Comparison of ENCODE assay signal across 34 cellular contexts in genomic region chr11:82976786-82977185, GRCh38.
DNase-seq lines count a peak whose midpoint lies in the region; ATAC-seq and TF ChIP-seq lines count a peak whose summit lies in the region.
"Had no signal": no experiment of that assay in that cellular context is flagged by ENCODE, and none has a peak within 500 bp of the region (broad histone marks: within the 10 kb centered on the region; RNA-seq: fewer than 3 reads in every experiment).

No MANE protein-coding gene starts in this region.

- no peak overlapping the region for H3K23ac ChIP-seq in neuronal stem cell (ENCODE audit: low read depth, low read length, poor library complexity)

- no peak overlapping the region for H2AFZ ChIP-seq in Karpas-422 (ENCODE audit: low read length)
- H2AFZ ChIP-seq in neuronal stem cell (ENCODE audit: low read length), result no peak overlapping the region

- no peak overlapping the region for H4K8ac ChIP-seq in neuronal stem cell (ENCODE audit: low read depth, low read length)

- no peaks in the 10 kb centered on the region for H3K9me3 Mint-ChIP-seq in type B pancreatic cell
- H3K9me3 Mint-ChIP-seq: activated naive CD4-positive, alpha-beta T cell treated with anti-CD3 and anti-CD28 coated beads for 36 hours; brain; immature natural killer cell had no signal

- H3K36me3 ChIP-seq in BLaER1 treated with 17β-estradiol and CSF1 and Interleukin-3, amounts not matched to agents 10 nM and 100 nM, result peaks cover 0 to 4% (median 0%) of the 10 kb centered on the region in 11 experiments; a peak in 2 of 22 replicates
- H3K36me3 ChIP-seq in Karpas-422 (ENCODE audit: insufficient read depth, low read length) (peaks cover 44% of the 10 kb centered on the region), neuronal stem cell (replicated peaks in 1 of 2; ENCODE audit: control insufficient read depth in 2 of 2, insufficient read depth in 2 of 2, low read length in 2 of 2) (no peaks in the 10 kb centered on the region)
- H3K36me3 ChIP-seq: HAP-1, prostate gland, thoracic aorta had no signal

- H3K4me2 ChIP-seq in BLaER1 treated with 17β-estradiol and CSF1 and Interleukin-3, amounts not matched to agents 10 nM and 100 nM, result peak overlapping the region in 9 of 11 experiments; percentile 7 to 80 (median 70); a peak in 17 of 22 replicates
- H3K4me2 ChIP-seq in Karpas-422 (ENCODE audit: low read depth, low read length, poor library complexity, severe bottlenecking) (no peak overlapping the region), neuronal stem cell (ENCODE audit: insufficient read depth, low read length, poor library complexity, severe bottlenecking) (no peak overlapping the region)

- H3K4me3 ChIP-seq in BLaER1 treated with 17β-estradiol and CSF1 and Interleukin-3, amounts not matched to agents 10 nM and 100 nM, result peak overlapping the region in 1 of 10 experiments; percentile 16; a peak in 2 of 20 replicates
- H3K4me3 ChIP-seq in Karpas-422 (ENCODE audit: low read length), result no peak overlapping the region
- no peak overlapping the region for H3K4me3 ChIP-seq in neuronal stem cell (ENCODE audit: low read length in 2 of 2)
- H3K4me3 ChIP-seq: adrenal gland, dorsolateral prefrontal cortex, HAP-1, prostate gland, thoracic aorta had no signal

- H4K91ac ChIP-seq in neuronal stem cell (ENCODE audit: low read depth, low read length, poor library complexity), result no peak overlapping the region

- H3K14ac ChIP-seq in neuronal stem cell (ENCODE audit: low read length), result no peak overlapping the region

- no peak overlapping the region for H3K27ac ChIP-seq in BLaER1 treated with 17β-estradiol and CSF1 and Interleukin-3, amounts not matched to agents 10 nM and 100 nM
- H3K27ac ChIP-seq in Karpas-422 (ENCODE audit: low read length) (peak overlapping the region; percentile 40), neuronal stem cell (replicated peaks; ENCODE audit: low read length) (no peak overlapping the region)
- H3K27ac ChIP-seq: adrenal gland, prostate gland, thoracic aorta had no signal

- H3K27me3 ChIP-seq in BLaER1 treated with 17β-estradiol and CSF1 and Interleukin-3, amounts not matched to agents 10 nM and 100 nM, result peaks cover 0 to 14% (median 0%) of the 10 kb centered on the region in 11 experiments; a peak in 4 of 22 replicates
- H3K27me3 ChIP-seq in Karpas-422 (ENCODE audit: low read length) (no peaks in the 10 kb centered on the region), neuronal stem cell (ENCODE audit: control insufficient read depth in 3 of 3, insufficient read depth in 3 of 3, low read depth in 1 of 3, low read length in 3 of 3) (no peaks in the 10 kb centered on the region)
- H3K27me3 ChIP-seq: adrenal gland, BE2C, dorsolateral prefrontal cortex had no signal

- no peaks in the 10 kb centered on the region for H3K9me3 ChIP-seq in BLaER1 treated with 17β-estradiol and CSF1 and Interleukin-3, amounts not matched to agents 10 nM and 100 nM (replicated peaks in 1 of 11)
- no peaks in the 10 kb centered on the region for H3K9me3 ChIP-seq in Karpas-422 (ENCODE audit: low read length)
- no peaks in the 10 kb centered on the region for H3K9me3 ChIP-seq in neuronal stem cell (replicated peaks in 1 of 2; ENCODE audit: control insufficient read depth in 2 of 2, insufficient read depth in 1 of 2, low read depth in 1 of 2, low read length in 2 of 2)
- H3K9me3 ChIP-seq: BE2C, HAP-1, prostate gland, thoracic aorta had no signal

- H2AK5ac ChIP-seq in neuronal stem cell (ENCODE audit: low read depth, low read length), result no peak overlapping the region

- H3K4ac ChIP-seq in neuronal stem cell (ENCODE audit: low read length), result no peak overlapping the region

- peaks cover 0 to 33% (median 25%) of the 10 kb centered on the region in 10 experiments; a peak in 16 of 20 replicates for H3K4me1 ChIP-seq in BLaER1 treated with 17β-estradiol and CSF1 and Interleukin-3, amounts not matched to agents 10 nM and 100 nM
- H3K4me1 ChIP-seq in Karpas-422 (ENCODE audit: low read length), result peaks cover 31% of the 10 kb centered on the region
- H3K4me1 ChIP-seq in neuronal stem cell (ENCODE audit: control insufficient read depth in 2 of 2, insufficient read depth in 1 of 2, low read depth in 1 of 2, low read length in 2 of 2), result no peaks in the 10 kb centered on the region
- H3K4me1 ChIP-seq: BE2C, prostate gland had no signal

- H3K4me3 Mint-ChIP-seq in type B pancreatic cell, result no peak overlapping the region
- H3K4me3 Mint-ChIP-seq: activated naive CD4-positive, alpha-beta T cell treated with anti-CD3 and anti-CD28 coated beads for 36 hours; activated T-cell treated with anti-CD3 and anti-CD28 coated beads, Interleukin-2, amount 50 U/mL, for 72 hours; brain had no signal

- H3K79me1 ChIP-seq in neuronal stem cell (ENCODE audit: low read depth, low read length), result no peaks in the 10 kb centered on the region

- H4K20me1 ChIP-seq in BLaER1 treated with 17β-estradiol and CSF1 and Interleukin-3, amounts not matched to agents 10 nM and 100 nM, result no peaks in the 10 kb centered on the region
- H4K20me1 ChIP-seq in Karpas-422 (ENCODE audit: insufficient read depth, low read depth, low read length), result no peaks in the 10 kb centered on the region

- peak; percentile 48 for ATAC-seq in GM19324 (IDR thresholded peaks at IDR 0.05; ENCODE audit: low FRiP score, unreplicated experiment)
- no peak for ATAC-seq in GM21447 (IDR thresholded peaks at IDR 0.05; ENCODE audit: unreplicated experiment)
- ATAC-seq in GM21390 (IDR thresholded peaks at IDR 0.05; ENCODE audit: unreplicated experiment), result no peak
- ATAC-seq: activated T-cell treated with anti-CD3 and anti-CD28 coated beads, Interleukin-2, amount 50 U/mL, for 72 hours; left colon; Panc1; sciatic nerve had no signal

- peak; percentile 40 for DNase-seq in Karpas-422
- peak; percentile 33 for DNase-seq in germinal center (ENCODE audit: low spot score)
- no peak for DNase-seq in neuronal stem cell (ENCODE audit: low spot score)
- no peak for DNase-seq in type B pancreatic cell (ENCODE audit: extremely low spot score, unreplicated experiment)
- DNase-seq: activated CD4-positive, alpha-beta T cell treated with anti-CD3 and anti-CD28 coated beads, Interleukin-2, amount 50 U/mL, for 4 hours; activated naive CD4-positive, alpha-beta T cell treated with anti-CD3 and anti-CD28 coated beads for 36 hours; activated T-cell treated with anti-CD3 and anti-CD28 coated beads, Interleukin-2, amount 50 U/mL, for 72 hours; adrenal gland; BE2C; DMS53; dorsolateral prefrontal cortex; GDM1; hypothalamus; immature natural killer cell; left colon; mesenchymal stem cell; MV-4-11; NCI-H1694; NCI-H510A treated with DMSO at 0.1 percent for 48 hours; SHP77; stimulated activated CD4-positive, alpha-beta T cell treated with anti-CD3 and anti-CD28 coated beads, Interleukin-12 subunit alpha, Interleukin-12 subunit beta, amount 100 ng/mL, for 4 hours; stimulated activated CD4-positive, alpha-beta T cell treated with anti-CD3 and anti-CD28 coated beads, Interleukin-4, amount 100 ng/mL, for 24 hours; stimulated activated naive CD4-positive, alpha-beta T cell treated with Interleukin-2 at 50 U/mL for 16 hours; T1000 had no signal

- no peak overlapping the region for H2BK12ac ChIP-seq in neuronal stem cell (ENCODE audit: low read length)

- H2BK15ac ChIP-seq in neuronal stem cell (ENCODE audit: low read length), result no peak overlapping the region

- no peak overlapping the region for H3K18ac ChIP-seq in neuronal stem cell (ENCODE audit: low read length)

- H2BK120ac ChIP-seq in neuronal stem cell (ENCODE audit: low read depth, low read length), result no peak overlapping the region

- no peak overlapping the region for H3K27ac Mint-ChIP-seq in type B pancreatic cell
- H3K27ac Mint-ChIP-seq: activated T-cell treated with anti-CD3 and anti-CD28 coated beads, Interleukin-2, amount 50 U/mL, for 72 hours had no signal

- no peaks in the 10 kb centered on the region for H3K4me1 Mint-ChIP-seq in type B pancreatic cell (ENCODE audit: unreplicated experiment)

- H3K9me2 ChIP-seq in Karpas-422 (replicated peaks; ENCODE audit: insufficient read depth, low read length), result no peaks in the 10 kb centered on the region

- peaks cover 5% of the 10 kb centered on the region for H3K36me3 Mint-ChIP-seq in type B pancreatic cell

- no peaks in the 10 kb centered on the region for H3K27me3 Mint-ChIP-seq in type B pancreatic cell
- H3K27me3 Mint-ChIP-seq: brain had no signal

- H2BK5ac ChIP-seq in neuronal stem cell (ENCODE audit: low read length), result no peak overlapping the region

- no peak overlapping the region for H3K9ac ChIP-seq in BLaER1 treated with 17β-estradiol and CSF1 and Interleukin-3, amounts not matched to agents 10 nM and 100 nM
- no peak overlapping the region for H3K9ac ChIP-seq in Karpas-422 (ENCODE audit: low read length)
- H3K9ac ChIP-seq in neuronal stem cell (ENCODE audit: low read depth, low read length, poor library complexity), result no peak overlapping the region

- H3K79me2 ChIP-seq in Karpas-422 (ENCODE audit: low read length), result peaks cover 23% of the 10 kb centered on the region

- no peak for TF ChIP-seq CTCF in type B pancreatic cell (conservative IDR thresholded peaks at IDR 0.05)

Comparison
In these comparisons a context has a peak if more than half of its experiments do, and no peak if none do; other contexts are left out.
1. H3K4me2 ChIP-seq: peak in BLaER1 treated with 17β-estradiol and CSF1 and Interleukin-3, amounts not matched to agents 10 nM and 100 nM (9 of 11); none in Karpas-422 (single experiment) and neuronal stem cell (single experiment).
2. DNase-seq: peak in Karpas-422 (single experiment) and germinal center (single experiment); none in neuronal stem cell (single experiment) and type B pancreatic cell (single experiment).